In genomic region chr6:139230421-139230840, GRCh38 we compare ENCODE assay signal across 8 cellular contexts.
A peak's percentile ranks its signal among the peaks of the same experiment; 100 is the strongest.
DNase-seq lines count a peak whose midpoint lies in the region; ATAC-seq, FAIRE-seq and TF ChIP-seq lines count a peak whose summit lies in the region.
"Had no signal": no experiment of that assay in that cellular context is flagged by ENCODE, and none has a peak within 500 bp of the region (broad histone marks: within the 10 kb centered on the region; RNA-seq: fewer than 3 reads in every experiment).

No MANE protein-coding gene starts in this region.

- ATAC-seq in GM12878: 0 out of 3 replicates have a peak, but pooled peaks have one; percentile 18
- ATAC-seq in pancreas: peak in 3 of 4 donors; percentile 50 to 59 (median 52)

- SMC1A ChIA-PET in GM12878 (lab: Charles Lee; ENCODE audit: uncharacterized antibody, unreplicated experiment): interaction anchor here (0.7 to 4.3 kb wide), 15 partner anchors 9 to 415 kb away, joined by 3 to 35 read pairs (median 5); partner anchors contain the start of gene TXLNB

- no peaks in the 10 kb centered on the region for H3K36me3 ChIP-seq in GM12878 (ENCODE audit: control insufficient read depth in 2 of 2, insufficient read depth in 2 of 2, low read length in 1 of 2)
- H3K36me3 ChIP-seq in pancreas: no peaks in the 10 kb centered on the region

- TF ChIP-seq POLR2A in GM12878 (IDR thresholded peaks at IDR 0.05; ENCODE audit: low read depth, low read length): no peak

- H3K79me2 ChIP-seq in GM12878 (ENCODE audit: control insufficient read depth, insufficient read depth, low read length): no peaks in the 10 kb centered on the region

- intact Hi-C loops in GM12878 (cut with micrococcal nuclease; ENCODE audit: unreplicated experiment): no loop called here
- intact Hi-C loops in pancreas (cut with DNase I): no loop called here

- H2AFZ ChIP-seq in GM12878 (ENCODE audit: control insufficient read depth, low read depth, low read length): no peak overlapping the region

- no peak for FAIRE-seq in GM12878 (lab: Jason Lieb, UNC)
- no peak for FAIRE-seq in pancreas (lab: Jason Lieb, UNC)

- TF ChIP-seq RAD21 in GM12878 (IDR thresholded peaks at IDR 0.05; ENCODE audit: insufficient read depth, low read depth, low read length): peak; percentile 63

- RAD21 ChIA-PET in GM12878 (lab: Charles Lee; ENCODE audit: unreplicated experiment): interaction anchor here (1.0 to 1.8 kb wide), 10 partner anchors 8 to 414 kb away, joined by 3 to 49 read pairs (median 6); no protein-coding TSS in a partner anchor

- H3K4me3 ChIP-seq in GM12878 (no peak overlapping the region), pancreas (no peak overlapping the region)

- H3K4me1 ChIP-seq in GM12878 (ENCODE audit: control insufficient read depth, insufficient read depth, low read length) (no peaks in the 10 kb centered on the region), pancreas (no peaks in the 10 kb centered on the region)

- BruUV-seq in GM12878 (replicated peaks; lab: Mats Ljungman, UMichigan): no TSS peak

- TF ChIP-seq EP300 in GM12878 (IDR thresholded peaks at IDR 0.05; ENCODE audit: borderline replicate concordance in 1 of 2, control insufficient read depth in 1 of 2, low read depth in 2 of 2, low read length in 2 of 2): no peak

- H4K20me1 ChIP-seq in GM12878 (ENCODE audit: control insufficient read depth, insufficient read depth): no peaks in the 10 kb centered on the region

- H3K9me3 ChIP-seq in GM12878 (replicated peaks; ENCODE audit: control insufficient read depth, insufficient read depth, low read length): no peaks in the 10 kb centered on the region; the same call in 1 of the 3 replicates
- no peaks in the 10 kb centered on the region for H3K9me3 ChIP-seq in pancreas

- H3K4me2 ChIP-seq in GM12878 (ENCODE audit: control insufficient read depth, insufficient read depth): no peak overlapping the region

- CTCF ChIA-PET in GM12878 (lab: Yijun Ruan, JAX): interaction anchor here (0.6 to 3.1 kb wide), 15 partner anchors 11 to 721 kb away, joined by 3 to 41 read pairs (median 4); no protein-coding TSS in a partner anchor

- TF ChIP-seq CTCF in GM13976 (IDR thresholded peaks at IDR 0.05; ENCODE audit: borderline replicate concordance, control extremely low read depth, extremely low read depth, insufficient read depth, missing control alignments) (peak; percentile 18), GM12878 (IDR thresholded peaks at IDR 0.05 in 2 of 3, conservative IDR thresholded peaks at IDR 0.05 in 1 of 3; ENCODE audit: control insufficient read depth in 2 of 3, extremely low read depth in 1 of 3, insufficient read depth in 1 of 3, low read depth in 3 of 3, low read length in 3 of 3) (peak in 2 of 3 experiments; percentile 17 to 43; a peak in 3 of 6 replicates), pancreas (IDR thresholded peaks at IDR 0.05) (no peak)

- H3K9ac ChIP-seq in GM12878 (ENCODE audit: control insufficient read depth, insufficient read depth, low read length): no peak overlapping the region

- DNase-seq in GM13976 (ENCODE audit: low spot score): no peak
- peak; percentile 98 for DNase-seq in NCI-H146 treated with DMSO at 0.1 percent for 48 hours (lab: John Stamatoyannopoulos, UW; ENCODE audit: unreplicated experiment)
- DNase-seq in GM12878 (ENCODE audit: low read depth, low spot score): no peak
- no peak for DNase-seq in pancreas
- DNase-seq in activated effector memory CD4-positive, alpha-beta T cell treated with Interleukin-2 at 50 U/mL for 16 hours: no peak
- DNase-seq in effector CD4-positive, alpha-beta T cell: no peak
- DNase-seq in activated CD4-positive, alpha-beta T cell treated with anti-CD3 and anti-CD28 coated beads for 48 hours: no peak
- DNase-seq: glutamatergic neuron had no signal

- 61% methylated on average over 3 of the region's 3 CpGs for WGBS in GM12878 (ENCODE audit: insufficient coverage, insufficient replicate concordance, low lambda C conversion rate, missing lambda C conversion rate)
- 71% methylated on average over 3 of the region's 3 CpGs for WGBS in pancreas, 2 donors

- POLR2A ChIA-PET in GM12878 (lab: Charles Lee): interaction anchor here (0.6 kb wide), 1 partner anchor 1115 kb away, joined by 4 read pairs; no protein-coding TSS in a partner anchor

- H3K27me3 ChIP-seq in GM12878 (replicated peaks in 1 of 2; ENCODE audit: control insufficient read depth in 2 of 2, insufficient read depth in 2 of 2, low read length in 1 of 2) (no peaks in the 10 kb centered on the region), pancreas (no peaks in the 10 kb centered on the region)

- in situ Hi-C loops in GM13976 (cut with MboI; ENCODE audit: low sequenced_read_pairs, unreplicated experiment) (no loop called here), GM12878 (cut with MboI) (no loop called here)

- no peak overlapping the region for H3K27ac ChIP-seq in GM12878 (ENCODE audit: control insufficient read depth, insufficient read depth)
- H3K27ac ChIP-seq in pancreas: no peak overlapping the region

TF ChIP-seq in GM12878, 131 proteins besides CTCF, POLR2A, EP300 and RAD21:
- TF ChIP-seq RELA (IDR thresholded peaks at IDR 0.05; ENCODE audit: borderline replicate concordance, partially characterized antibody): no peak
- no peak for TF ChIP-seq EZH2 (IDR thresholded peaks at IDR 0.05; ENCODE audit: borderline replicate concordance, control insufficient read depth, low read depth, low read length)
- no peak for TF ChIP-seq KLF5 (IDR thresholded peaks at IDR 0.05; ENCODE audit: partially characterized antibody)
- no peak for TF ChIP-seq CEBPZ (IDR thresholded peaks at IDR 0.05; ENCODE audit: low read depth, low read length)
- peak; percentile 50; the same call in 1 of the 2 replicates for TF ChIP-seq SMC3 (IDR thresholded peaks at IDR 0.05; ENCODE audit: borderline replicate concordance, low read length)
- TF ChIP-seq REST (IDR thresholded peaks at IDR 0.05; ENCODE audit: low read depth, low read length): no peak
- no peak for TF ChIP-seq SKIL (IDR thresholded peaks at IDR 0.05; ENCODE audit: low read depth, poor library complexity, severe bottlenecking)
- no peak for TF ChIP-seq NBN (IDR thresholded peaks at IDR 0.05)

Comparison
In these comparisons a context has a peak if more than half of its experiments do, and no peak if none do; other contexts are left out.
1. CTCF ChIP-seq: peak in GM13976 (single experiment) and GM12878 (2 of 3); none in pancreas (0 of 4).